In genomic region chr19:4036576-4037300, GRCh38 we compare ENCODE assay signal across 18 cellular contexts.
"Had no signal": no experiment of that assay in that cellular context is flagged by ENCODE, and none has a peak within 500 bp of the region (broad histone marks: within the 10 kb centered on the region; RNA-seq: fewer than 3 reads in every experiment).

No MANE protein-coding gene starts in this region.

- H3K9me3 Mint-ChIP-seq: activated B cell treated with CpG ODN at 0.5 μM for 24 hours; activated CD4-positive, alpha-beta T cell treated with anti-CD3 and anti-CD28 coated beads, Interleukin-2, amount 10 ng/mL, durations not matched to agents 24 days and 14 days; activated T-helper 1 cell treated with anti-CD3 and anti-CD28 coated beads, Interleukin-12 subunit alpha, Interleukin-12 subunit beta, Interleukin-2, Interleukin-4 antibody, amounts not matched to agents 30 ng/mL and 10 ng/mL and 1 ng/mL, durations not matched to agents 14 hours and 24 hours and 36 hours; nephron progenitor cell; T-helper 2 cell treated with Interferon-gamma antibody and Interleukin-4, amounts not matched to agents 5 μg/mL and 100 μg/mL, for 36 hours had no signal

- H3K36me3 Mint-ChIP-seq: activated naive CD8-positive, alpha-beta T cell had no signal

- H3K9me3 ChIP-seq: stomach, testis, upper lobe of left lung had no signal

- H3K4me2 ChIP-seq: hepatocyte had no signal

- H3K79me2 ChIP-seq: hepatocyte had no signal

- H2AFZ ChIP-seq: hepatocyte had no signal

- ATAC-seq: left cardiac atrium had no signal

- H3K4me3 Mint-ChIP-seq: activated B cell treated with CpG ODN at 0.5 μM for 24 hours; activated CD4-positive, alpha-beta T cell treated with anti-CD3 and anti-CD28 coated beads, Interleukin-2, amount 10 ng/mL, durations not matched to agents 24 days and 14 days; activated naive CD8-positive, alpha-beta T cell; activated T-helper 1 cell treated with anti-CD3 and anti-CD28 coated beads, Interleukin-12 subunit alpha, Interleukin-12 subunit beta, Interleukin-2, Interleukin-4 antibody, amounts not matched to agents 30 ng/mL and 10 ng/mL and 1 ng/mL, durations not matched to agents 14 hours and 24 hours and 36 hours; nephron progenitor cell; T-helper 2 cell treated with Interferon-gamma antibody and Interleukin-4, amounts not matched to agents 5 μg/mL and 100 μg/mL, for 36 hours had no signal

- H3K27ac ChIP-seq: hepatocyte, stomach, upper lobe of left lung had no signal

- H3K27ac Mint-ChIP-seq: activated B cell treated with CpG ODN at 0.5 μM for 24 hours; activated CD4-positive, alpha-beta T cell treated with anti-CD3 and anti-CD28 coated beads, Interleukin-2, amount 10 ng/mL, durations not matched to agents 24 days and 14 days; activated naive CD8-positive, alpha-beta T cell; activated T-helper 1 cell treated with anti-CD3 and anti-CD28 coated beads, Interleukin-12 subunit alpha, Interleukin-12 subunit beta, Interleukin-2, Interleukin-4 antibody, amounts not matched to agents 30 ng/mL and 10 ng/mL and 1 ng/mL, durations not matched to agents 14 hours and 24 hours and 36 hours; nephron progenitor cell; T-helper 2 cell treated with Interferon-gamma antibody and Interleukin-4, amounts not matched to agents 5 μg/mL and 100 μg/mL, for 36 hours had no signal

- H3K4me3 ChIP-seq: hepatocyte, lung, stomach, testis, upper lobe of left lung had no signal

- H3K27me3 ChIP-seq: hepatocyte, stomach, testis, upper lobe of left lung had no signal

- DNase-seq: activated B cell treated with CpG ODN at 0.5 μM for 24 hours; activated CD4-positive, alpha-beta T cell treated with anti-CD3 and anti-CD28 coated beads, Interleukin-2, amount 10 ng/mL, durations not matched to agents 24 days and 14 days; effector CD8-positive, alpha-beta T cell; foreskin fibroblast; left cardiac atrium; nephron progenitor cell; occipital lobe; posterior cingulate gyrus; retina; stimulated activated CD8-positive, alpha-beta memory T cell treated with anti-CD3 and anti-CD28 coated beads, Interleukin-4, amount 100 ng/mL, for 48 hours; stomach; testis had no signal
